1 cellular context compared by ENCODE assay signal in genomic region chr3:33131328-33132018, GRCh38.
TF ChIP-seq lines count a peak whose summit lies in the region.

No MANE protein-coding gene starts in this region.

TF ChIP-seq in GM23338, 12 proteins besides CTCF, POLR2A, EP300 and RAD21 (continued from another document):
- no peak for TF ChIP-seq ZNF462 (CRISPR knock-in tag; IDR thresholded peaks at IDR 0.05)
- TF ChIP-seq NANOG (IDR thresholded peaks at IDR 0.05; ENCODE audit: borderline replicate concordance), result no peak
- no peak for TF ChIP-seq STAT1 (IDR thresholded peaks at IDR 0.05; ENCODE audit: unreplicated experiment)
- no peak for TF ChIP-seq REST (IDR thresholded peaks at IDR 0.05; ENCODE audit: unreplicated experiment)
- no peak for TF ChIP-seq ETS1 (IDR thresholded peaks at IDR 0.05)
